Comparison of ENCODE assay signal across 13 cellular contexts in the genomic region with DNA sequence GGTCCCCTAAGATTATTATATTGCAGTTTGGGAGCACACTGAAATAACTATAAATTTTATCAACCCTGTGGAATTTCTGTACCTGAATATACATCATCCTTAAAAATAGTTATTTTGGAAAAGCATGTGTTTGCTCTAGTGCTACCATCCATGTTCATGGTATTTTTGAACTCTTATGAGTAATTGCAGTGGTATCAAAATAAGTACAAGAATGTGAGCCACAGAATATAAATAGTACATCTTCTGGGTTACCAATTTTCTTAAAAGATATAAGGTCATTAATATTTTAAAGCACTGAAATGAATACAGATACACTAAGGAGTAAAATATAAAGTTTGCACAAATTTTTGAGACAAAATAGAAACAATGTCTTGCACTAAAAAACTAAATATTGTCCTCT.
"Had no signal": no experiment of that assay in that cellular context is flagged by ENCODE, and none has a peak within 500 bp of the region (broad histone marks: within the 10 kb centered on the region; RNA-seq: fewer than 3 reads in every experiment).

No MANE protein-coding gene starts in this region.

- H3K4me3 Mint-ChIP-seq: effector memory CD8-positive, alpha-beta T cell had no signal

- DNase-seq: activated CD4-positive, alpha-beta T cell treated with anti-CD3 and anti-CD28 coated beads, Interleukin-2, amount 50 U/mL, for 1 hour; activated CD8-positive, alpha-beta memory T cell treated with anti-CD3 and anti-CD28 coated beads for 24 hours; activated naive CD4-positive, alpha-beta T cell treated with Interleukin-2 at 50 U/mL for 16 hours; aorta; cerebellar nuclear complex; dermis blood vessel endothelial cell; effector memory CD8-positive, alpha-beta T cell; foreskin melanocyte; stimulated activated CD4-positive, alpha-beta T cell treated with anti-CD3 and anti-CD28 coated beads, Interleukin-2, amount 100 ng/mL, for 48 hours; stimulated activated naive CD4-positive, alpha-beta T cell; T-helper 9 cell; trophoblast cell had no signal

- H3K27me3 ChIP-seq: breast epithelium had no signal

- H3K4me1 ChIP-seq: breast epithelium had no signal

- H3K9me3 ChIP-seq: breast epithelium had no signal

- H3K4me3 ChIP-seq: breast epithelium had no signal

- H3K9me3 Mint-ChIP-seq: effector memory CD8-positive, alpha-beta T cell had no signal

- H3K27ac Mint-ChIP-seq: effector memory CD8-positive, alpha-beta T cell had no signal

- ATAC-seq: effector memory CD8-positive, alpha-beta T cell had no signal

- H3K27me3 Mint-ChIP-seq: effector memory CD8-positive, alpha-beta T cell had no signal

- H3K27ac ChIP-seq: breast epithelium had no signal
